19 cellular contexts compared by ENCODE assay signal in genomic region chr6:169695131-169695530, GRCh38. TPM values are rescaled to one million over a fixed set of nuclear protein-coding genes. Genes with fewer than 3 reads are reported as not detected.
DNase-seq lines count a peak whose midpoint lies in the region; ATAC-seq and TF ChIP-seq lines count a peak whose summit lies in the region.
"Had no signal": no experiment of that assay in that cellular context is flagged by ENCODE, and none has a peak within 500 bp of the region (broad histone marks: within the 10 kb centered on the region; RNA-seq: fewer than 3 reads in every experiment).

No MANE protein-coding gene starts in this region.

- ATAC-seq in GM18511 (IDR thresholded peaks at IDR 0.05; ENCODE audit: unreplicated experiment) (no peak), omental fat pad (ENCODE audit: low FRiP score) (no peak)
- ATAC-seq: A549 had no signal

- peaks cover 76% of the 10 kb centered on the region for H3K9me3 ChIP-seq in endodermal cell (ENCODE audit: control insufficient read depth, low read length)
- H3K9me3 ChIP-seq in trophoblast cell (ENCODE audit: insufficient read depth, low read depth, low read length): peaks cover 8% of the 10 kb centered on the region

- no peak overlapping the region for H4K91ac ChIP-seq in trophoblast cell (ENCODE audit: low read depth, low read length)

- H4K12ac ChIP-seq in trophoblast cell (ENCODE audit: low read depth, low read length): no peak overlapping the region

- H2AK5ac ChIP-seq in trophoblast cell (ENCODE audit: low read length): no peak overlapping the region

- no peaks in the 10 kb centered on the region for H3K79me2 ChIP-seq in trophoblast cell (ENCODE audit: control insufficient read depth, insufficient read depth, low read length, poor library complexity)

- no peak overlapping the region for H2AFZ ChIP-seq in trophoblast cell (ENCODE audit: insufficient read depth, low read length, poor library complexity)
- H2AFZ ChIP-seq: GM23248 had no signal

- no peak overlapping the region for H4K8ac ChIP-seq in trophoblast cell (ENCODE audit: low read depth, low read length)

- no peak overlapping the region for H3K18ac ChIP-seq in trophoblast cell (ENCODE audit: low read length)

- H3K4me3 Mint-ChIP-seq in endodermal cell (no peak overlapping the region), type B pancreatic cell (peak overlapping the region; percentile 17)
- H3K4me3 Mint-ChIP-seq: B cell; CD4-positive, alpha-beta T cell had no signal

- no peaks in the 10 kb centered on the region for H3K27me3 Mint-ChIP-seq in endodermal cell (ENCODE audit: insufficient read depth)
- H3K27me3 Mint-ChIP-seq in type B pancreatic cell: no peaks in the 10 kb centered on the region
- H3K27me3 Mint-ChIP-seq: B cell; CD4-positive, alpha-beta T cell had no signal

- no peak overlapping the region for H3K4me2 ChIP-seq in trophoblast cell (ENCODE audit: low read length)
- H3K4me2 ChIP-seq: A549, BLaER1 had no signal

- no peak overlapping the region for H3K27ac Mint-ChIP-seq in endodermal cell
- H3K27ac Mint-ChIP-seq in type B pancreatic cell: peak overlapping the region; percentile 73
- H3K27ac Mint-ChIP-seq: B cell; CD4-positive, alpha-beta T cell; CD8-positive, alpha-beta memory T cell had no signal

- no peak overlapping the region for H2BK5ac ChIP-seq in trophoblast cell (ENCODE audit: low read depth, low read length, poor library complexity)

- whole genome bisulfite sequencing in endodermal cell (ENCODE audit: insufficient coverage in 1 of 2, insufficient read length in 1 of 2), 2 experiments: 97 to 98% methylated on average over 5 of the region's 5 CpGs
- WGBS in trophoblast cell (ENCODE audit: extremely low coverage, insufficient coverage, insufficient read length): no CpG with 5 or more reads among the region's 5 CpGs

- H3K4me1 ChIP-seq in endodermal cell (ENCODE audit: control insufficient read depth, insufficient read depth, low read length): peaks cover 8% of the 10 kb centered on the region
- H3K4me1 ChIP-seq in trophoblast cell (ENCODE audit: control insufficient read depth in 1 of 2, insufficient read depth in 2 of 2, low read length in 2 of 2): peaks cover 4 to 10% of the 10 kb centered on the region in 2 experiments

- H3K27ac ChIP-seq in endodermal cell (ENCODE audit: low read depth, low read length) (no peak overlapping the region), trophoblast cell (ENCODE audit: low read depth, low read length) (peak overlapping the region; percentile 30)
- H3K27ac ChIP-seq: A549, BLaER1, C4-2B, GM23248 had no signal

- H3K36me3 ChIP-seq in endodermal cell (ENCODE audit: control insufficient read depth, insufficient read depth, low read length) (peaks cover 77% of the 10 kb centered on the region), trophoblast cell (ENCODE audit: control insufficient read depth in 1 of 2, insufficient read depth in 2 of 2, low read length in 2 of 2) (peaks cover 3 to 14% of the 10 kb centered on the region in 2 experiments)

- no peak for TF ChIP-seq CTCF in endodermal cell (conservative IDR thresholded peaks at IDR 0.05)
- TF ChIP-seq CTCF in type B pancreatic cell (conservative IDR thresholded peaks at IDR 0.05): no peak
- TF ChIP-seq CTCF in omental fat pad (IDR thresholded peaks at IDR 0.05): no peak

- H3K36me3 Mint-ChIP-seq in endodermal cell (ENCODE audit: low read depth) (peaks cover 80% of the 10 kb centered on the region), type B pancreatic cell (peaks cover 51% of the 10 kb centered on the region)

- H3K79me1 ChIP-seq in trophoblast cell (ENCODE audit: low read length): no peaks in the 10 kb centered on the region

- no peak overlapping the region for H3K23ac ChIP-seq in trophoblast cell (ENCODE audit: low read length)

- H3K14ac ChIP-seq in trophoblast cell (ENCODE audit: low read length): no peak overlapping the region

- H3K4me3 ChIP-seq in endodermal cell (ENCODE audit: low read length): peak overlapping the region; percentile 36
- no peak overlapping the region for H3K4me3 ChIP-seq in trophoblast cell (ENCODE audit: low read depth, low read length)
- H3K4me3 ChIP-seq: A549, BLaER1, GM23248 had no signal

- H3K9ac ChIP-seq in endodermal cell (ENCODE audit: extremely low read depth, low read length, poor library complexity, severe bottlenecking) (no peak overlapping the region), trophoblast cell (ENCODE audit: low read length) (no peak overlapping the region)
- H3K9ac ChIP-seq: BLaER1, GM23248 had no signal

- H3K4ac ChIP-seq in trophoblast cell (ENCODE audit: low read depth, low read length): no peak overlapping the region

- H3K27me3 ChIP-seq in endodermal cell (ENCODE audit: control insufficient read depth, insufficient read depth, low read length, poor library complexity, severe bottlenecking) (no peaks in the 10 kb centered on the region), trophoblast cell (ENCODE audit: insufficient read depth, low read length) (no peaks in the 10 kb centered on the region)
- H3K27me3 ChIP-seq: BLaER1 had no signal

- DNase-seq in endodermal cell: no peak
- peak in 1 of 2 donors; percentile 53 for DNase-seq in trophoblast cell
- DNase-seq in type B pancreatic cell (ENCODE audit: extremely low spot score, unreplicated experiment): no peak
- DNase-seq in dermis blood vessel endothelial cell: no peak
- no peak for DNase-seq in omental fat pad (ENCODE audit: low spot score)
- DNase-seq: 8988T; CD4-positive, alpha-beta T cell; CD8-positive, alpha-beta memory T cell; DMS 273 treated with DMSO at 0.1 percent for 48 hours; DMS79; GF-D8; GM23248; H7; HCEC 1CT had no signal

- H3K9me3 Mint-ChIP-seq in endodermal cell (peaks cover 52% of the 10 kb centered on the region), type B pancreatic cell (peaks cover 10% of the 10 kb centered on the region)

- peaks cover 2% of the 10 kb centered on the region for H3K4me1 Mint-ChIP-seq in endodermal cell
- H3K4me1 Mint-ChIP-seq in type B pancreatic cell (ENCODE audit: unreplicated experiment): peaks cover 7% of the 10 kb centered on the region

- no peak overlapping the region for H2BK120ac ChIP-seq in trophoblast cell (ENCODE audit: insufficient read depth, low read length, poor library complexity)

- H2BK12ac ChIP-seq in trophoblast cell (ENCODE audit: low read length): no peak overlapping the region

RNA-seq across cellular contexts. Expression of gene WDR27, which starts 6.7 kb away (rescaled TPM):
- total RNA-seq in endodermal cell: 100 to 1,000 TPM in 1 of 2 donors, 10 to 100 TPM in 1; 94.4 to 110 TPM
- polyA plus RNA-seq in endodermal cell (2013, experiment 1 of 2): 93.7 TPM
- 75.1 TPM for polyA plus RNA-seq in endodermal cell (2013, experiment 2 of 2)
- polyA plus RNA-seq in trophoblast cell (2013): 16.0 TPM in 2 replicates
- total RNA-seq in type B pancreatic cell (ENCODE audit: low replicate concordance): 61.2 and 112 TPM in 2 replicates
- 21.0 and 39.5 TPM in 2 replicates for total RNA-seq in dermis blood vessel endothelial cell
- total RNA-seq in omental fat pad: 10 to 100 TPM; 18.9 to 35.9 (median 21.7) TPM

RNA-seq across cellular contexts. Expression of gene C6orf120, which starts 6.8 kb away (rescaled TPM):
- total RNA-seq in endodermal cell (10 to 100 TPM; 24.0 to 29.7 TPM), type B pancreatic cell (ENCODE audit: low replicate concordance) (30.4 and 30.8 TPM in 2 replicates), dermis blood vessel endothelial cell (27.1 and 36.2 TPM in 2 replicates), omental fat pad (10 to 100 TPM; 41.2 to 45.0 (median 43.0) TPM)
- 36.7 TPM for polyA plus RNA-seq in endodermal cell (2013, experiment 1 of 2)
- 32.7 TPM for polyA plus RNA-seq in endodermal cell (2013, experiment 2 of 2)
- 19.3 and 20.0 TPM in 2 replicates for polyA plus RNA-seq in trophoblast cell (2013)

RNA-seq across cellular contexts. Expression of gene PHF10, which starts 29.2 kb away (rescaled TPM):
- total RNA-seq in endodermal cell (10 to 100 TPM; 82.5 to 82.8 TPM), type B pancreatic cell (ENCODE audit: low replicate concordance) (44.5 and 59.9 TPM in 2 replicates), dermis blood vessel endothelial cell (44.9 and 53.2 TPM in 2 replicates), omental fat pad (10 to 100 TPM; 32.9 to 49.4 (median 43.7) TPM)
- polyA plus RNA-seq in endodermal cell (2013, experiment 1 of 2): 74.8 TPM
- 72.6 TPM for polyA plus RNA-seq in endodermal cell (2013, experiment 2 of 2)
- 34.1 and 36.8 TPM in 2 replicates for polyA plus RNA-seq in trophoblast cell (2013)

RNA-seq across cellular contexts. Expression of gene DYNLT2, which starts 56.2 kb away (rescaled TPM):
- total RNA-seq in endodermal cell (1 to 10 TPM; 1.5 to 1.7 TPM), type B pancreatic cell (ENCODE audit: low replicate concordance) (2.1 and 2.6 TPM in 2 replicates), dermis blood vessel endothelial cell (0.74 and 1.2 TPM in 2 replicates), omental fat pad (1 to 10 TPM in 3 of 4 donors, under 1 TPM in 1; 0.94 to 2.5 (median 2.1) TPM)
- polyA plus RNA-seq in endodermal cell (2013, experiment 1 of 2): 2.4 TPM
- polyA plus RNA-seq in endodermal cell (2013, experiment 2 of 2): 2.2 TPM
- 1.3 TPM in 2 replicates for polyA plus RNA-seq in trophoblast cell (2013)

RNA-seq across cellular contexts. Expression of gene ERMARD, which starts 56.3 kb away (rescaled TPM):
- total RNA-seq in endodermal cell (10 to 100 TPM; 14.4 to 24.2 TPM), type B pancreatic cell (ENCODE audit: low replicate concordance) (18.6 and 32.1 TPM in 2 replicates), dermis blood vessel endothelial cell (18.2 and 21.5 TPM in 2 replicates), omental fat pad (10 to 100 TPM; 11.9 to 30.3 (median 20.2) TPM)
- 25.8 TPM for polyA plus RNA-seq in endodermal cell (2013, experiment 1 of 2)
- 21.8 TPM for polyA plus RNA-seq in endodermal cell (2013, experiment 2 of 2)
- polyA plus RNA-seq in trophoblast cell (2013): 8.6 and 9.0 TPM in 2 replicates
